In genomic region chr4:10384974-10385373, GRCh38 we compare ENCODE assay signal across 29 cellular contexts.
"Had no signal": no experiment of that assay in that cellular context is flagged by ENCODE, and none has a peak within 500 bp of the region (broad histone marks: within the 10 kb centered on the region; RNA-seq: fewer than 3 reads in every experiment).

No MANE protein-coding gene starts in this region.

- H3K27me3 Mint-ChIP-seq: activated CD4-positive, alpha-beta T cell treated with anti-CD3 and anti-CD28 coated beads, Interleukin-2, amount 10 ng/mL, durations not matched to agents 7 days and 5 days had no signal

- H3K27ac Mint-ChIP-seq: activated CD4-positive, alpha-beta T cell treated with anti-CD3 and anti-CD28 coated beads, Interleukin-2, amount 10 ng/mL, durations not matched to agents 7 days and 5 days; activated CD8-positive, alpha-beta T cell treated with anti-CD3 and anti-CD28 coated beads, Interleukin-2, amount 10 ng/mL, durations not matched to agents 7 days and 5 days; activated naive CD4-positive, alpha-beta T cell treated with anti-CD3 and anti-CD28 coated beads for 36 hours; activated naive CD4-positive, alpha-beta T cell treated with anti-CD3 and anti-CD28 coated beads, Interleukin-2, amount 50 U/mL, for 72 hours; activated T-helper 1 cell treated with anti-CD3 and anti-CD28 coated beads, Interleukin-12 subunit alpha, Interleukin-12 subunit beta, Interleukin-2, Interleukin-4 antibody, amounts not matched to agents 30 ng/mL and 10 ng/mL and 1 ng/mL, durations not matched to agents 14 hours and 24 hours and 36 hours; T-helper 2 cell treated with Interferon-gamma antibody and Interleukin-4, amounts not matched to agents 5 μg/mL and 100 μg/mL, for 36 hours had no signal

- H3K9me3 Mint-ChIP-seq: activated CD4-positive, alpha-beta T cell treated with anti-CD3 and anti-CD28 coated beads, Interleukin-2, amount 10 ng/mL, durations not matched to agents 7 days and 5 days; activated T-cell treated with anti-CD3 and anti-CD28 coated beads, Interleukin-2, amount 50 U/mL, for 4 hours; activated T-helper 1 cell treated with anti-CD3 and anti-CD28 coated beads, Interleukin-12 subunit alpha, Interleukin-12 subunit beta, Interleukin-2, Interleukin-4 antibody, amounts not matched to agents 30 ng/mL and 10 ng/mL and 1 ng/mL, durations not matched to agents 14 hours and 24 hours and 36 hours; T-helper 2 cell treated with Interferon-gamma antibody and Interleukin-4, amounts not matched to agents 5 μg/mL and 100 μg/mL, for 36 hours had no signal

- ATAC-seq: activated CD8-positive, alpha-beta T cell treated with anti-CD3 and anti-CD28 coated beads, Interleukin-2, amount 10 ng/mL, durations not matched to agents 7 days and 5 days; activated naive CD4-positive, alpha-beta T cell treated with anti-CD3 and anti-CD28 coated beads, Interleukin-2, amount 50 U/mL, for 72 hours; activated T-cell treated with anti-CD3 and anti-CD28 coated beads, Interleukin-2, amount 50 U/mL, for 4 hours; body of pancreas had no signal

- H3K4me3 ChIP-seq: adrenal gland, body of pancreas, PC-9, SJCRH30, SK-N-MC had no signal

- FAIRE-seq: astrocyte, RCC 7860, TTC549 had no signal

- H3K4me3 Mint-ChIP-seq: activated CD4-positive, alpha-beta T cell treated with anti-CD3 and anti-CD28 coated beads, Interleukin-2, amount 10 ng/mL, durations not matched to agents 7 days and 5 days; activated CD8-positive, alpha-beta T cell treated with anti-CD3 and anti-CD28 coated beads, Interleukin-2, amount 10 ng/mL, durations not matched to agents 7 days and 5 days; activated naive CD4-positive, alpha-beta T cell treated with anti-CD3 and anti-CD28 coated beads for 36 hours; activated T-cell treated with anti-CD3 and anti-CD28 coated beads, Interleukin-2, amount 50 U/mL, for 4 hours; activated T-helper 1 cell treated with anti-CD3 and anti-CD28 coated beads, Interleukin-12 subunit alpha, Interleukin-12 subunit beta, Interleukin-2, Interleukin-4 antibody, amounts not matched to agents 30 ng/mL and 10 ng/mL and 1 ng/mL, durations not matched to agents 14 hours and 24 hours and 36 hours; T-helper 2 cell treated with Interferon-gamma antibody and Interleukin-4, amounts not matched to agents 5 μg/mL and 100 μg/mL, for 36 hours had no signal

- H3K4me1 Mint-ChIP-seq: activated CD4-positive, alpha-beta T cell treated with anti-CD3 and anti-CD28 coated beads, Interleukin-2, amount 10 ng/mL, durations not matched to agents 7 days and 5 days had no signal

- H3K4me1 ChIP-seq: adrenal gland, body of pancreas, SJCRH30 had no signal

- H3K36me3 Mint-ChIP-seq: activated naive CD4-positive, alpha-beta T cell treated with anti-CD3 and anti-CD28 coated beads, Interleukin-2, amount 50 U/mL, for 72 hours had no signal

- DNase-seq: activated CD4-positive, alpha-beta T cell treated with anti-CD3 and anti-CD28 coated beads, Interleukin-2, amount 10 ng/mL, durations not matched to agents 7 days and 5 days; activated CD4-positive, alpha-beta T cell treated with anti-CD3 and anti-CD28 coated beads, Interleukin-2, amount 50 U/mL, for 48 hours; activated CD8-positive, alpha-beta T cell treated with anti-CD3 and anti-CD28 coated beads, Interleukin-2, amount 10 ng/mL, durations not matched to agents 7 days and 5 days; activated gamma-delta T cell treated with Interleukin-2 at 50 U/mL for 16 hours; activated naive CD4-positive, alpha-beta T cell treated with anti-CD3 and anti-CD28 coated beads for 36 hours; activated T-cell treated with anti-CD3 and anti-CD28 coated beads for 4 hours; activated T-cell treated with anti-CD3 and anti-CD28 coated beads, Interleukin-2, amount 50 U/mL, for 4 hours; adrenal gland; body of pancreas; central memory CD4-positive, alpha-beta T cell; NCI-H1048; NCI-H1105 treated with DMSO at 0.1 percent for 48 hours; NCI-H1436; NCI-H1694; NCI-H1930; NCI-H2081 treated with DMSO at 0.1 percent for 48 hours; NCI-H345; NCI-H524 treated with DMSO at 0.1 percent for 48 hours; NK-92 treated with Interleukin-12 subunit alpha and Interleukin-12 subunit beta, amount 100 ng/mL, for 24 hours; PC-9; SHP77; SJCRH30 had no signal

- H3K27me3 ChIP-seq: adrenal gland, body of pancreas, SJCRH30 had no signal

- H3K9me3 ChIP-seq: adrenal gland, body of pancreas, SJCRH30 had no signal

- H3K36me3 ChIP-seq: adrenal gland, SJCRH30 had no signal

- H3K27ac ChIP-seq: adrenal gland, body of pancreas, PC-9, SJCRH30, SK-N-MC had no signal
